Comparison of ENCODE assay signal across 8 cellular contexts in genomic region chr20:25408170-25408547, GRCh38. TPM values are rescaled to one million over a fixed set of nuclear protein-coding genes. Genes with fewer than 3 reads are reported as not detected.
DNase-seq lines count a peak whose midpoint lies in the region; ATAC-seq, FAIRE-seq and TF ChIP-seq lines count a peak whose summit lies in the region.

No MANE protein-coding gene starts in this region.

- H3K4me1 Mint-ChIP-seq in activated CD8-positive, alpha-beta memory T cell treated with anti-CD3 and anti-CD28 coated beads, Interleukin-2, amount 10 ng/mL, durations not matched to agents 7 days and 5 days: peaks cover 27% of the 10 kb centered on the region
- H3K4me1 Mint-ChIP-seq in activated T-helper 17 cell treated with anti-CD3 and anti-CD28 coated beads, Interleukin-2, amount 50 U/mL, for 72 hours: peaks cover 12% of the 10 kb centered on the region

- peaks cover 6% of the 10 kb centered on the region for H3K9me3 Mint-ChIP-seq in activated CD8-positive, alpha-beta memory T cell treated with anti-CD3 and anti-CD28 coated beads, Interleukin-2, amount 10 ng/mL, durations not matched to agents 7 days and 5 days (ENCODE audit: low read depth)
- peaks cover 4% of the 10 kb centered on the region for H3K9me3 Mint-ChIP-seq in activated T-helper 17 cell treated with anti-CD3 and anti-CD28 coated beads, Interleukin-2, amount 50 U/mL, for 72 hours

- H3K27me3 ChIP-seq in keratinocyte (ENCODE audit: control insufficient read depth, extremely low read depth, insufficient read depth, low read length) (no peaks in the 10 kb centered on the region), tibial artery (no peaks in the 10 kb centered on the region)

- H3K4me3 ChIP-seq in keratinocyte (ENCODE audit: control insufficient read depth in 2 of 3, extremely low read depth in 1 of 3, insufficient read depth in 2 of 3, low read depth in 1 of 3, low read length in 3 of 3): peak overlapping the region; percentile 68 to 91 (median 91)
- peak overlapping the region; percentile 53 to 63 for H3K4me3 ChIP-seq in tibial artery

- H3K27ac ChIP-seq in keratinocyte (ENCODE audit: control insufficient read depth, insufficient read depth, low read length): peak overlapping the region; percentile 66
- peak overlapping the region; percentile 9 to 56 for H3K27ac ChIP-seq in tibial artery

- H3K9me1 ChIP-seq in keratinocyte (ENCODE audit: control insufficient read depth, extremely low read depth, insufficient read depth, low read length): no peaks in the 10 kb centered on the region

- H3K27me3 Mint-ChIP-seq in activated CD8-positive, alpha-beta memory T cell treated with anti-CD3 and anti-CD28 coated beads, Interleukin-2, amount 10 ng/mL, durations not matched to agents 7 days and 5 days: no peaks in the 10 kb centered on the region
- no peaks in the 10 kb centered on the region for H3K27me3 Mint-ChIP-seq in activated T-helper 17 cell treated with anti-CD3 and anti-CD28 coated beads, Interleukin-2, amount 50 U/mL, for 72 hours

- no peaks in the 10 kb centered on the region for H3K9me3 ChIP-seq in keratinocyte (ENCODE audit: control insufficient read depth, low read depth, low read length)
- H3K9me3 ChIP-seq in tibial artery: peaks cover 0 to 7% (median 2%) of the 10 kb centered on the region in 3 donors

- H3K79me2 ChIP-seq in keratinocyte (ENCODE audit: control insufficient read depth, insufficient read depth, low read length): peaks cover 35% of the 10 kb centered on the region

- peaks cover 0 to 7% of the 10 kb centered on the region in 2 experiments for H3K36me3 ChIP-seq in keratinocyte (ENCODE audit: control insufficient read depth in 2 of 2, extremely low read depth in 1 of 2, insufficient read depth in 2 of 2, low read length in 2 of 2)
- H3K36me3 ChIP-seq in tibial artery: no peaks in the 10 kb centered on the region

- DNase-seq in activated CD8-positive, alpha-beta memory T cell treated with anti-CD3 and anti-CD28 coated beads, Interleukin-2, amount 10 ng/mL, durations not matched to agents 7 days and 5 days: no peak
- no peak for DNase-seq in activated CD8-positive, alpha-beta memory T cell treated with anti-CD3 and anti-CD28 coated beads, Interleukin-2, amount 50 U/mL, for 48 hours
- DNase-seq in keratinocyte (ENCODE audit: low read depth, low spot score) (no peak), tibial artery (no peak), NCI-H1694 (lab: John Stamatoyannopoulos, UW) (no peak), T-helper 9 cell (no peak)

- ATAC-seq in activated CD8-positive, alpha-beta memory T cell treated with anti-CD3 and anti-CD28 coated beads, Interleukin-2, amount 10 ng/mL, durations not matched to agents 7 days and 5 days: no peak
- no peak for ATAC-seq in activated T-helper 17 cell treated with anti-CD3 and anti-CD28 coated beads, Interleukin-2, amount 50 U/mL, for 72 hours (replicated peaks)
- ATAC-seq in HG03045 (IDR thresholded peaks at IDR 0.05; ENCODE audit: unreplicated experiment): no peak

- H3K4me3 Mint-ChIP-seq in activated CD8-positive, alpha-beta memory T cell treated with anti-CD3 and anti-CD28 coated beads, Interleukin-2, amount 10 ng/mL, durations not matched to agents 7 days and 5 days: peak overlapping the region; percentile 85
- peak overlapping the region; percentile 95 for H3K4me3 Mint-ChIP-seq in activated T-helper 17 cell treated with anti-CD3 and anti-CD28 coated beads, Interleukin-2, amount 50 U/mL, for 72 hours

- dilution Hi-C loops in keratinocyte (cut with MboI; ENCODE audit: extremely low pct_ligation_motif_present, low sequenced_read_pairs): no loop called here

- peak overlapping the region; percentile 98 for H2AFZ ChIP-seq in keratinocyte (ENCODE audit: control insufficient read depth, low read length)

- peaks cover 12% of the 10 kb centered on the region for H3K4me1 ChIP-seq in keratinocyte (ENCODE audit: control insufficient read depth, extremely low read depth, insufficient read depth, low read length)
- H3K4me1 ChIP-seq in tibial artery: peaks cover 0 to 17% (median 10%) of the 10 kb centered on the region in 4 donors

- intact Hi-C loops in tibial artery (cut with DNase I; ENCODE audit: low total_unique reads): loop anchor here (5.0 kb wide), 1 partner anchor 416 kb away; the partner anchor contains the start of gene APMAP

- CTCF ChIA-PET in activated CD8-positive, alpha-beta memory T cell treated with anti-CD3 and anti-CD28 coated beads, Interleukin-2, amount 10 ng/mL, durations not matched to agents 7 days and 5 days (lab: Charles Lee): interaction anchor here (0.6 to 3.8 kb wide), 7 partner anchors 9 to 414 kb away, joined by 3 to 24 read pairs (median 6); partner anchors contain the start of gene ABHD12

- no peaks in the 10 kb centered on the region for H4K20me1 ChIP-seq in keratinocyte (ENCODE audit: control insufficient read depth, extremely low read depth, insufficient read depth, low read length)

- peak overlapping the region; percentile 91 for H3K9ac ChIP-seq in keratinocyte (ENCODE audit: control insufficient read depth, extremely low read depth, insufficient read depth, low read length)

- peak overlapping the region; percentile 92 for H3K27ac Mint-ChIP-seq in activated CD8-positive, alpha-beta memory T cell treated with anti-CD3 and anti-CD28 coated beads, Interleukin-2, amount 10 ng/mL, durations not matched to agents 7 days and 5 days
- peak overlapping the region; percentile 96 for H3K27ac Mint-ChIP-seq in activated T-helper 17 cell treated with anti-CD3 and anti-CD28 coated beads, Interleukin-2, amount 50 U/mL, for 72 hours

- no peak for FAIRE-seq in keratinocyte (lab: Jason Lieb, UNC)

- peak overlapping the region; percentile 100 for H3K4me2 ChIP-seq in keratinocyte (ENCODE audit: control insufficient read depth, extremely low read depth, insufficient read depth, low read depth, low read length)

- peaks cover 25% of the 10 kb centered on the region for H3K36me3 Mint-ChIP-seq in activated CD8-positive, alpha-beta memory T cell treated with anti-CD3 and anti-CD28 coated beads, Interleukin-2, amount 10 ng/mL, durations not matched to agents 7 days and 5 days
- H3K36me3 Mint-ChIP-seq in activated T-helper 17 cell treated with anti-CD3 and anti-CD28 coated beads, Interleukin-2, amount 50 U/mL, for 72 hours (ENCODE audit: low read depth): peaks cover 16% of the 10 kb centered on the region

- TF ChIP-seq CTCF in keratinocyte (optimal IDR thresholded peaks at IDR 0.05 in 1 of 3, IDR thresholded peaks at IDR 0.05 in 1 of 3, conservative IDR thresholded peaks at IDR 0.05 in 1 of 3; ENCODE audit: extremely low read depth in 1 of 3, insufficient read depth in 2 of 3, low read length in 3 of 3) (no peak), tibial artery (IDR thresholded peaks at IDR 0.05) (no peak)

RNA-seq across cellular contexts. Expression of gene GINS1, which starts 0.7 kb away (rescaled TPM):
- total RNA-seq in activated CD8-positive, alpha-beta memory T cell treated with anti-CD3 and anti-CD28 coated beads, Interleukin-2, amount 10 ng/mL, durations not matched to agents 7 days and 5 days: 10 to 100 TPM; 36.0 to 36.5 TPM
- total RNA-seq in activated T-helper 17 cell treated with anti-CD3 and anti-CD28 coated beads, Interleukin-2, amount 50 U/mL, for 72 hours: 10 to 100 TPM; 20.9 to 31.1 TPM
- 3.3 to 12.5 TPM (median 9.0 TPM) in 3 replicates for polyA plus RNA-seq in keratinocyte
- polyA plus RNA-seq in keratinocyte (2011; ENCODE audit: low read depth): 0.39 TPM
- 3.8 and 5.5 TPM in 2 replicates for polyA plus RNA-seq in keratinocyte (2011; cell fraction: cytosol; rRNA removed)
- 4.2 and 5.5 TPM in 2 replicates for polyA plus RNA-seq in keratinocyte (2011; cell fraction: nucleus; rRNA removed)
- 0.82 and 7.1 TPM in 2 replicates for polyA plus RNA-seq in keratinocyte (2012; ENCODE audit: low replicate concordance)
- polyA minus RNA-seq in keratinocyte: 2.8 to 11.8 TPM (median 2.8 TPM) in 3 replicates
- 3.3 TPM for polyA minus RNA-seq in keratinocyte (2011; cell fraction: cytosol; rRNA and poly(A)+ RNA removed)
- 1.5 and 3.3 TPM in 2 replicates for polyA minus RNA-seq in keratinocyte (2011; cell fraction: nucleus; rRNA and poly(A)+ RNA removed)

RNA-seq across cellular contexts. Expression of gene ABHD12, which starts 17.5 kb away (rescaled TPM):
- 10 to 100 TPM; 27.9 to 29.2 TPM for total RNA-seq in activated CD8-positive, alpha-beta memory T cell treated with anti-CD3 and anti-CD28 coated beads, Interleukin-2, amount 10 ng/mL, durations not matched to agents 7 days and 5 days
- 10 to 100 TPM; 11.2 to 23.0 TPM for total RNA-seq in activated T-helper 17 cell treated with anti-CD3 and anti-CD28 coated beads, Interleukin-2, amount 50 U/mL, for 72 hours
- 8.3 to 16.3 TPM (median 11.2 TPM) in 3 replicates for polyA plus RNA-seq in keratinocyte
- 12.1 TPM for polyA plus RNA-seq in keratinocyte (2011; ENCODE audit: low read depth)
- 8.9 and 9.0 TPM in 2 replicates for polyA plus RNA-seq in keratinocyte (2011; cell fraction: cytosol; rRNA removed)
- 9.8 and 11.1 TPM in 2 replicates for polyA plus RNA-seq in keratinocyte (2011; cell fraction: nucleus; rRNA removed)
- 20.1 and 30.1 TPM in 2 replicates for polyA plus RNA-seq in keratinocyte (2012; ENCODE audit: low replicate concordance)
- polyA minus RNA-seq in keratinocyte: 7.4 to 20.7 TPM (median 10.8 TPM) in 3 replicates
- 10.9 TPM for polyA minus RNA-seq in keratinocyte (2011; cell fraction: cytosol; rRNA and poly(A)+ RNA removed)
- 7.1 and 14.5 TPM in 2 replicates for polyA minus RNA-seq in keratinocyte (2011; cell fraction: nucleus; rRNA and poly(A)+ RNA removed)
